In the genomic region with DNA sequence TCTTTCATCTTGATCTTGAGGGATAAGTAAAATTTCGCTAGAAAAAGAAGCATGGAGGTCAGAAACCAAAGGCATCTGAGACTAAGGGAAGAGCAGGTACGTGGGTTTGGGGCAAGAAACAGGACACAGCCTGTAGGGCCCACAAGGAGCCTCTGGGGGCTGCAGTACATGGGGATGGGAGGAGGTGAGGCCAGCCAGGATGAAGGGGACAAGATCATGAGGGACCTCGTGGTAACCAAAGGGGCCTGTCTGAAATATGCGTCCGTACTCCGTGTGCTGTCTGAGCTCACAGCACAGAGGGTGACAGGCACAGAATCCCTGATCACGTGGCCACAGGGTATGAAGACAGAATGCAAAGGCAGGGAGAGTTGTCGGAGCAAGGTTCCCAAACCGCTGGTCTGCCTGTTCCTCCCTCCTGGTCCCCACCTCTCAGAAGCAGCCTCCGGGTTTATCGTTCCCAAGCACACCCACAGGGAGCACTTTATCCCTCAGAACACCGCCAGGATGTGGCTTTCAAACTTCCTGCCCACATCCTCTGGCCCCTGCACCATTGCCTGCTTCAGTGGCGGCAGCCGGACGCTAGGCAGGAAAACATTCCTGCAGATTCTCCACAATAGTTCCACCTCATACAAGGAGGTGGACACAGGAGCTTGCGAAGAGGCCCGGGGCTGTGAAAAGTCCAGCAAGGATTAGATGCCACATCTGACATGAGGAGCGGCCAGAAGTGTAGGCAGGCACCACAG, we compare ENCODE assay signal across 9 cellular contexts. TPM values are rescaled to one million over a fixed set of nuclear protein-coding genes. Genes with fewer than 3 reads are reported as not detected.
DNase-seq lines count a peak whose midpoint lies in the region; ATAC-seq, FAIRE-seq and TF ChIP-seq lines count a peak whose summit lies in the region.
"Had no signal": no experiment of that assay in that cellular context is flagged by ENCODE, and none has a peak within 500 bp of the region (broad histone marks: within the 10 kb centered on the region; RNA-seq: fewer than 3 reads in every experiment).

No MANE protein-coding gene starts in this region.

- no peak overlapping the region for H3K4me3 Mint-ChIP-seq in endodermal cell

- no peaks in the 10 kb centered on the region for H3K36me3 Mint-ChIP-seq in endodermal cell (ENCODE audit: low read depth)

- 82 to 83% methylated on average over 16 to 18 of the region's 18 CpGs for WGBS in endodermal cell (ENCODE audit: insufficient coverage in 1 of 2, insufficient read length in 1 of 2), 2 experiments

- no peak for TF ChIP-seq CTCF in endodermal cell (conservative IDR thresholded peaks at IDR 0.05)

- peak overlapping the region; percentile 21 for H3K27ac ChIP-seq in endodermal cell (ENCODE audit: low read depth, low read length)

- no peaks in the 10 kb centered on the region for H3K9me3 Mint-ChIP-seq in endodermal cell

- H3K9ac ChIP-seq in endodermal cell (ENCODE audit: extremely low read depth, low read length, poor library complexity, severe bottlenecking): no peak overlapping the region

- H3K4me1 Mint-ChIP-seq in endodermal cell: peaks cover 9% of the 10 kb centered on the region

- peak; percentile 22 for FAIRE-seq in RCC 7860 (lab: Jason Lieb, UNC)
- FAIRE-seq: H54 had no signal

- no peaks in the 10 kb centered on the region for H3K36me3 ChIP-seq in endodermal cell (ENCODE audit: control insufficient read depth, insufficient read depth, low read length)

- no peaks in the 10 kb centered on the region for H3K4me1 ChIP-seq in endodermal cell (ENCODE audit: control insufficient read depth, insufficient read depth, low read length)

- DNase-seq in RCC 7860 (ENCODE audit: low spot score) (peak; percentile 44), endodermal cell (no peak), renal cortical epithelial cell (ENCODE audit: low read depth) (peak; percentile 32), NOMO-1 (lab: John Stamatoyannopoulos, UW; ENCODE audit: unreplicated experiment in 2 of 2) (no peak), NCI-H146 treated with DMSO at 0.1 percent for 48 hours (lab: John Stamatoyannopoulos, UW; ENCODE audit: unreplicated experiment) (no peak), NCI-H510A (lab: John Stamatoyannopoulos, UW) (no peak)
- DNase-seq: stimulated activated CD4-positive, alpha-beta T cell treated with anti-CD3 and anti-CD28 coated beads, Interleukin-2, amount 100 ng/mL, for 24 hours had no signal

- ATAC-seq in GM18868 (IDR thresholded peaks at IDR 0.05; ENCODE audit: unreplicated experiment): peak; percentile 68

- H3K27ac Mint-ChIP-seq in endodermal cell: no peak overlapping the region

- no peaks in the 10 kb centered on the region for H3K9me3 ChIP-seq in endodermal cell (ENCODE audit: control insufficient read depth, low read length)

- H3K27me3 Mint-ChIP-seq in endodermal cell (ENCODE audit: insufficient read depth): peaks cover 36% of the 10 kb centered on the region

- no peak overlapping the region for H3K4me3 ChIP-seq in endodermal cell (ENCODE audit: low read length)

- no peaks in the 10 kb centered on the region for H3K27me3 ChIP-seq in endodermal cell (ENCODE audit: control insufficient read depth, insufficient read depth, low read length, poor library complexity, severe bottlenecking)

RNA-seq across cellular contexts. Expression of gene TMEM163, which starts 12.0 kb away (rescaled TPM):
- total RNA-seq in endodermal cell (under 1 TPM in 1 of 2 donors, not detected in 1; 0.24 TPM), renal cortical epithelial cell (3.6 and 6.7 TPM in 2 replicates)
- polyA plus RNA-seq in endodermal cell (2013, experiment 1 of 2): 9.9 TPM
- 7.0 TPM for polyA plus RNA-seq in endodermal cell (2013, experiment 2 of 2)

Comparison
In these comparisons a context has a peak if more than half of its experiments do, and no peak if none do; other contexts are left out.
1. DNase-seq: peak in RCC 7860 (single experiment) and renal cortical epithelial cell (single experiment); none in endodermal cell (single experiment), NOMO-1 (0 of 2), NCI-H146 treated with DMSO at 0.1 percent for 48 hours (single experiment) and NCI-H510A (single experiment).